9 cellular contexts compared by ENCODE assay signal in the genomic region with DNA sequence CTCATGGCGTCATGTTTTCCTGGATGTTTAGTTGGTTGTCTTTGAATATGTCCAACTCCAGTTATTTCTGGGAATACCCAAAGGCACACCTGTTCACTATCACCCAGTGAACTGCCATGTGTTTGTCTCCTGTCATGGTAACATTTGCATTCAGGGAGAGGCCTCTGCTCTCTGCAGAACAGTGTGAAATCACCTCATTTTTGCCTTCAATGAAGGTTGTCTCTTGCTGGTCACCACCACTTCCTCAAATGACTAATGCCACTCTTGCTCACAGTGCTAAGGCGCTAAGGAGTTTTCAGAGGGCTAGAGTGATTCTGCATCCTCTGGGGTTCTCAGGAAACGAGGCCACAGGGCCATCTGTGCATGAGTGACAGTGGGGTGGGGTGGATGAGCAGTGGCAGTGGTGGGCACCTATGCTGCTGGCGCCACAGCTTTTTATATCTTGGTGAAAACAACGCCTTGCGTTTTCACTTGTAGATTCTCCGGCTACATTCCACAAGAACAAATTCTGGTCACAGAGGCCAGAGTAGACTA.
DNase-seq lines count a peak whose midpoint lies in the region; ATAC-seq and TF ChIP-seq lines count a peak whose summit lies in the region.
"Had no signal": no experiment of that assay in that cellular context is flagged by ENCODE, and none has a peak within 500 bp of the region (broad histone marks: within the 10 kb centered on the region; RNA-seq: fewer than 3 reads in every experiment).

No MANE protein-coding gene starts in this region.

- ATAC-seq in GM19468 (IDR thresholded peaks at IDR 0.05; ENCODE audit: extremely low read depth, unreplicated experiment) (peak; percentile 87), HG03575 (IDR thresholded peaks at IDR 0.05; ENCODE audit: extremely low read depth, insufficient number of reproducible peaks, low FRiP score, unreplicated experiment) (peak; percentile 60), psoas muscle (peak; percentile 49 to 54 (median 52))

- H3K4me1 ChIP-seq in psoas muscle: peaks cover 13% of the 10 kb centered on the region

- TF ChIP-seq CTCF in WERI-Rb-1 (IDR thresholded peaks at IDR 0.05; ENCODE audit: low read depth, low read length) (no peak), coronary artery (IDR thresholded peaks at IDR 0.05) (no peak), psoas muscle (IDR thresholded peaks at IDR 0.05) (no peak)

- H3K9me3 ChIP-seq in WERI-Rb-1 (ENCODE audit: severe bottlenecking) (peaks cover 3% of the 10 kb centered on the region), psoas muscle (no peaks in the 10 kb centered on the region)

- H3K27me3 ChIP-seq in WERI-Rb-1 (ENCODE audit: insufficient read depth, low read depth, severe bottlenecking) (peaks cover 72% of the 10 kb centered on the region), psoas muscle (ENCODE audit: insufficient read depth in 3 of 3, low read length in 2 of 3) (no peaks in the 10 kb centered on the region)

- WGBS in psoas muscle, 3 donors: 58 to 91% (median 70%) methylated on average over 7 of the region's 7 CpGs

- H3K27ac ChIP-seq in WERI-Rb-1 (peak overlapping the region; percentile 29; the same call in 1 of the 2 replicates), coronary artery (peak overlapping the region; percentile 7 to 87), psoas muscle (peak overlapping the region; percentile 86)
- H3K27ac ChIP-seq: KMS-11 had no signal

- no peak overlapping the region for H3K4me3 ChIP-seq in WERI-Rb-1 (ENCODE audit: low read depth, low read length)
- H3K4me3 ChIP-seq in coronary artery: peak overlapping the region; percentile 16
- H3K4me3 ChIP-seq in psoas muscle: no peak overlapping the region

- peak; percentile 71 for DNase-seq in CMK (ENCODE audit: low read depth)
- no peak for DNase-seq in WERI-Rb-1
- DNase-seq in coronary artery (ENCODE audit: low spot score): no peak
- no peak for DNase-seq in psoas muscle
- no peak for DNase-seq in NCI-H146 (lab: John Stamatoyannopoulos, UW)
- no peak for DNase-seq in COR-L47 (lab: John Stamatoyannopoulos, UW)

- intact Hi-C loops in psoas muscle (cut with DNase I): no loop called here

- H3K36me3 ChIP-seq in WERI-Rb-1 (no peaks in the 10 kb centered on the region), psoas muscle (ENCODE audit: insufficient read depth in 1 of 2, low read depth in 1 of 2) (no peaks in the 10 kb centered on the region)

Comparison
In these comparisons a context has a peak if more than half of its experiments do, and no peak if none do; other contexts are left out.
1. H3K27ac ChIP-seq: peak in every context shown above with its lines; median percentile 86 in psoas muscle; 47 in coronary artery; 29 in WERI-Rb-1.